In genomic region chr6:148472495-148473105, GRCh38 we compare ENCODE assay signal across 25 cellular contexts.
DNase-seq lines count a peak whose midpoint lies in the region; ATAC-seq and TF ChIP-seq lines count a peak whose summit lies in the region.
"Had no signal": no experiment of that assay in that cellular context is flagged by ENCODE, and none has a peak within 500 bp of the region (broad histone marks: within the 10 kb centered on the region; RNA-seq: fewer than 3 reads in every experiment).

No MANE protein-coding gene starts in this region.

- H3K9me3 ChIP-seq in right atrium auricular region (no peaks in the 10 kb centered on the region), iPS-20b (ENCODE audit: insufficient read depth, low read depth, low read length) (no peaks in the 10 kb centered on the region), vagina (no peaks in the 10 kb centered on the region)
- H3K9me3 ChIP-seq: left lung, mucosa of descending colon, prostate gland, spleen, upper lobe of right lung had no signal

- H3K4me1 ChIP-seq in right atrium auricular region = peaks cover 0 to 3% of the 10 kb centered on the region in 2 donors
- H3K4me1 ChIP-seq in iPS-20b (ENCODE audit: insufficient read depth, low read length) = peaks cover 10% of the 10 kb centered on the region; the same call in 1 of the 2 replicates
- no peaks in the 10 kb centered on the region for H3K4me1 ChIP-seq in vagina
- H3K4me1 ChIP-seq: left lung, prostate gland, spleen had no signal

- H3K27me3 ChIP-seq in right atrium auricular region (no peaks in the 10 kb centered on the region), iPS-20b (ENCODE audit: insufficient read depth, low read length) (no peaks in the 10 kb centered on the region), vagina (no peaks in the 10 kb centered on the region)
- H3K27me3 ChIP-seq: left lung, upper lobe of right lung had no signal

- peak overlapping the region; percentile 18; the same call in 1 of the 2 replicates for H3K9ac ChIP-seq in iPS-20b (ENCODE audit: low read depth, low read length)
- H3K9ac ChIP-seq: KMS-11 had no signal

- intact Hi-C loops in left ventricle myocardium superior (cut with micrococcal nuclease) (no loop called here), sciatic nerve (cut with DNase I) (no loop called here), vagina (cut with DNase I) (no loop called here)

- TF ChIP-seq CTCF in right atrium auricular region (IDR thresholded peaks at IDR 0.05) = no peak
- TF ChIP-seq CTCF in vagina (IDR thresholded peaks at IDR 0.05) = no peak

- DNase-seq in right atrium auricular region (ENCODE audit: low spot score) (no peak), left ventricle myocardium superior (no peak), sciatic nerve (ENCODE audit: low spot score) (no peak), vagina (ENCODE audit: extremely low spot score in 2 of 2) (peak in 1 of 2 donors; percentile 67), NCI-H187 (lab: John Stamatoyannopoulos, UW) (no peak), Kasumi-1 (lab: John Stamatoyannopoulos, UW) (no peak)
- no peak for DNase-seq in effector CD8-positive, alpha-beta T cell (lab: John Stamatoyannopoulos, UW)
- DNase-seq: activated CD4-positive, alpha-beta T cell treated with anti-CD3 and anti-CD28 coated beads for 4 hours; activated naive CD4-positive, alpha-beta T cell treated with anti-CD3 and anti-CD28 coated beads for 36 hours; activated T-cell treated with anti-CD3 and anti-CD28 coated beads, Interleukin-2, amount 50 U/mL, for 48 hours; cerebellar nuclear complex; effector CD4-positive, alpha-beta T cell; GF-D8; left lung; mucosa of descending colon; NCI-H1694; NCI-H226; NCI-H82; spleen; stimulated activated CD4-positive, alpha-beta T cell treated with anti-CD3 and anti-CD28 coated beads, Interleukin-4, amount 100 ng/mL, for 24 hours; stimulated activated naive CD4-positive, alpha-beta T cell treated with Interleukin-2 at 50 U/mL for 16 hours; upper lobe of right lung had no signal

- H3K27ac ChIP-seq in right atrium auricular region (peak overlapping the region; percentile 44 to 56), iPS-20b (ENCODE audit: low read length) (no peak overlapping the region), vagina (peak overlapping the region; percentile 60)
- H3K27ac ChIP-seq: KMS-11, spleen had no signal

- H3K36me3 ChIP-seq in right atrium auricular region (peaks cover 25% of the 10 kb centered on the region), iPS-20b (ENCODE audit: insufficient read depth, low read depth, low read length) (peaks cover 46% of the 10 kb centered on the region), vagina (peaks cover 0 to 21% of the 10 kb centered on the region in 2 donors)
- H3K36me3 ChIP-seq: prostate gland had no signal

- H3K4me3 ChIP-seq in right atrium auricular region = no peak overlapping the region
- H3K4me3 ChIP-seq in iPS-20b (ENCODE audit: low read length) = no peak overlapping the region
- H3K4me3 ChIP-seq in vagina = no peak overlapping the region
- H3K4me3 ChIP-seq: left lung, mucosa of descending colon, prostate gland, spleen, upper lobe of right lung had no signal

- ATAC-seq in left ventricle myocardium superior (no peak), sciatic nerve (peak; percentile 27)
- ATAC-seq: mucosa of descending colon, upper lobe of right lung had no signal

- TF ChIP-seq POLR2A in vagina (IDR thresholded peaks at IDR 0.05) = no peak
